In the genomic region with DNA sequence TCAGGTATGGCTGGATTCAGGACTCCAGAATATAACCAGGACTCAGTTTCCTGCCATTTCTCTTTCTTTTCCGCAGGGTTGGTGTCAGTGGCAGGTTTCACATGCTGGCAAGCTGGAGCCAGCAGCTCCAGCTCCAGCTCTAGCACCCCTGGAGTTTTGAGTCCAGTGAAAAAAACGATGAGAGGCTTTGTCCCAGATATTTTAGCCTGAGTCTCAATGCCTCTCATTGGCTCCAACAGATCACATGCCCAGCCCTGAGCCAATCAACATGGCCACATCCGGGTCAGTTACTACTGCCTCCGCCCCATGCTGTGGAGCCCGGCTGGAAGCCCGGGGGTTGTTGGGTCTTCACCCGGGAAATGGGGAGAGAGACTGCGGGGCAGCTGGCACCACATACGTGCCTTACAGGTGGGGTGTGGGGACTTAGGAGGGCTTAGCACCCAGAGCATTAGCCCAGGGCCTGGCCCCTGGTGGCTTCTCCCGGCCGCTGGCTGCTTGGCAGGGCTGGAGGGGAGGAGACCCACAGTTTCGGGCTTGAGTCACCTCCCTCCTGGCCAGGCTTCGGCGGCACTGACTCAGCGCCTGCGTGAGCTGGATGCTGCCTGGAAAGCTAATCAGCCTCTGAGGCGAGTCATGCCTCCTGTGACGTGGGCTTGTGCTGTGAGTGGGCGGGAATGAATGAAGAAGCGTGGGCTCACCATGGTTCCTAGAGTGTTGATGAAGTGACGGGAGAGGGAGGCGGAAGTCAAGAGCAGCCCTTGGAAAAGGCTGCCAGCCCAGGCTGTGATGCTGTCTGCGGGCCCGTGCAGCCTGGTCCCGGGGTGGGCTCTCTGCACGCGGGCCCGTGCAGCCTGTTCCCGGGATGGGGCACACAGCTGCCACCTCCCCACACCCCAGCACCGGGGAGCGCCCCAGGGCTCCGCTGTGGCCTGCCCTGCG, we compare ENCODE assay signal across 8 cellular contexts. TPM values are rescaled to one million over a fixed set of nuclear protein-coding genes. Genes with fewer than 3 reads are reported as not detected.
DNase-seq lines count a peak whose midpoint lies in the region; ATAC-seq and TF ChIP-seq lines count a peak whose summit lies in the region.

No MANE protein-coding gene starts in this region.

- peak; percentile 86 for ATAC-seq in HG03439 (IDR thresholded peaks at IDR 0.05; ENCODE audit: unreplicated experiment)
- no peak for ATAC-seq in HG03045 (IDR thresholded peaks at IDR 0.05; ENCODE audit: unreplicated experiment)

- DNase-seq in DMS 273 treated with DMSO at 0.1 percent for 48 hours (lab: John Stamatoyannopoulos, UW), result peak; percentile 82
- peak; percentile 75 for DNase-seq in NCI-H524 treated with DMSO at 0.1 percent for 48 hours (lab: John Stamatoyannopoulos, UW)
- DNase-seq in activated CD4-positive, alpha-beta T cell treated with anti-CD3 and anti-CD28 coated beads for 48 hours, result peak; percentile 96
- DNase-seq in chondrocyte (ENCODE audit: low spot score), result peak; percentile 99
- peak; percentile 100 for DNase-seq in kidney tubule cell (ENCODE audit: low spot score)
- peak; percentile 51 to 68 for DNase-seq in stimulated activated CD4-positive, alpha-beta T cell treated with anti-CD3 and anti-CD28 coated beads, Interleukin-15, amount 100 ng/mL, for 1 hour (ENCODE audit: low read depth in 1 of 2, low spot score in 1 of 2)

- H3K4me1 Mint-ChIP-seq in chondrocyte (ENCODE audit: low read depth), result peaks cover 39% of the 10 kb centered on the region

- TF ChIP-seq CTCF in chondrocyte (IDR thresholded peaks at IDR 0.05), result no peak

- peak overlapping the region; percentile 97 for H3K27ac Mint-ChIP-seq in chondrocyte (ENCODE audit: unreplicated experiment)

- peak overlapping the region; percentile 78 for H3K4me3 Mint-ChIP-seq in chondrocyte (ENCODE audit: unreplicated experiment)

- no peaks in the 10 kb centered on the region for H3K9me3 Mint-ChIP-seq in chondrocyte (ENCODE audit: low read depth)

- H3K36me3 Mint-ChIP-seq in chondrocyte (ENCODE audit: low read depth), result no peaks in the 10 kb centered on the region

- no peaks in the 10 kb centered on the region for H3K27me3 Mint-ChIP-seq in chondrocyte (ENCODE audit: low read depth)

RNA-seq across cellular contexts. Expression of gene MRTFA, which starts 15.3 kb away (rescaled TPM):
- 58.2 to 69.8 TPM (median 65.3 TPM) in 3 replicates for total RNA-seq in chondrocyte

RNA-seq across cellular contexts. Expression of gene MCHR1, which starts 27.5 kb away (rescaled TPM):
- 0.17 to 0.38 TPM in 2 of 3 replicates, not detected in the other for total RNA-seq in chondrocyte
